In genomic region chr6:3331498-3331897, GRCh38 we compare ENCODE assay signal across 20 cellular contexts.
DNase-seq lines count a peak whose midpoint lies in the region; TF ChIP-seq lines count a peak whose summit lies in the region.
"Had no signal": no experiment of that assay in that cellular context is flagged by ENCODE, and none has a peak within 500 bp of the region (broad histone marks: within the 10 kb centered on the region; RNA-seq: fewer than 3 reads in every experiment).

No MANE protein-coding gene starts in this region.

- H3K4me3 Mint-ChIP-seq in endodermal cell = no peak overlapping the region
- no peak overlapping the region for H3K4me3 Mint-ChIP-seq in activated naive CD4-positive, alpha-beta T cell treated with anti-CD3 and anti-CD28 coated beads, Interleukin-2, amount 10 ng/mL, durations not matched to agents 7 days and 5 days
- H3K4me3 Mint-ChIP-seq: B cell, CD14-positive monocyte had no signal

- no peak for DNase-seq in endodermal cell
- no peak for DNase-seq in substantia nigra (lab: John Stamatoyannopoulos, UW)
- DNase-seq in posterior cingulate gyrus = no peak
- no peak for DNase-seq in activated naive CD4-positive, alpha-beta T cell treated with anti-CD3 and anti-CD28 coated beads, Interleukin-2, amount 10 ng/mL, durations not matched to agents 7 days and 5 days
- DNase-seq in NCI-H510A treated with DMSO at 0.1 percent for 48 hours (lab: John Stamatoyannopoulos, UW) = no peak
- DNase-seq in NCI-H748 (lab: John Stamatoyannopoulos, UW; ENCODE audit: unreplicated experiment) = no peak
- DNase-seq: DMS53; GDM1; Kasumi-1; NCI-H1417; NCI-H187; NCI-H748 treated with DMSO at 0.1 percent for 48 hours; NK-92 treated with Interleukin-12 subunit alpha and Interleukin-12 subunit beta, amount 100 ng/mL, for 24 hours; Peyer's patch; SJCRH30 had no signal

- intact Hi-C loops in posterior cingulate gyrus (cut with DNase I) = no loop called here

- H3K27me3 ChIP-seq in OCI-LY3 (ENCODE audit: low read depth, low read length) = no peaks in the 10 kb centered on the region
- H3K27me3 ChIP-seq in endodermal cell (ENCODE audit: control insufficient read depth, insufficient read depth, low read length, poor library complexity, severe bottlenecking) = no peaks in the 10 kb centered on the region
- H3K27me3 ChIP-seq in mucosa of rectum (ENCODE audit: control insufficient read depth in 2 of 2, insufficient read depth in 2 of 2, low read length in 2 of 2) = no peaks in the 10 kb centered on the region
- H3K27me3 ChIP-seq: Peyer's patch, SJCRH30 had no signal

- peak overlapping the region; percentile 22; the same call in 1 of the 2 replicates for H3K9ac ChIP-seq in OCI-LY3 (ENCODE audit: low read length)
- H3K9ac ChIP-seq in endodermal cell (ENCODE audit: extremely low read depth, low read length, poor library complexity, severe bottlenecking) = no peak overlapping the region
- H3K9ac ChIP-seq in mucosa of rectum (ENCODE audit: low read depth in 1 of 2, low read length in 2 of 2) = no peak overlapping the region

- H3K79me2 ChIP-seq in OCI-LY3 (ENCODE audit: low read length) = no peaks in the 10 kb centered on the region

- peak overlapping the region; percentile 44; the same call in 1 of the 2 replicates for H3K27ac ChIP-seq in OCI-LY3 (ENCODE audit: low read length)
- no peak overlapping the region for H3K27ac ChIP-seq in endodermal cell (ENCODE audit: low read depth, low read length)
- peak overlapping the region; percentile 25 to 44 for H3K27ac ChIP-seq in mucosa of rectum (ENCODE audit: low read depth in 2 of 2, low read length in 2 of 2)
- H3K27ac ChIP-seq in substantia nigra (ENCODE audit: low read depth, low read length, poor library complexity, severe bottlenecking) = peak overlapping the region; percentile 11
- H3K27ac ChIP-seq: A549, SJCRH30 had no signal

- peaks cover 40% of the 10 kb centered on the region for H3K4me1 ChIP-seq in OCI-LY3 (ENCODE audit: low read length)
- no peaks in the 10 kb centered on the region for H3K4me1 ChIP-seq in endodermal cell (ENCODE audit: control insufficient read depth, insufficient read depth, low read length)
- peaks cover 0 to 13% of the 10 kb centered on the region in 2 donors for H3K4me1 ChIP-seq in mucosa of rectum (ENCODE audit: control insufficient read depth in 2 of 2, insufficient read depth in 2 of 2, low read length in 2 of 2)
- H3K4me1 ChIP-seq: Peyer's patch had no signal

- no peaks in the 10 kb centered on the region for H3K9me3 ChIP-seq in OCI-LY3 (ENCODE audit: insufficient read depth, low read length)
- H3K9me3 ChIP-seq in endodermal cell (ENCODE audit: control insufficient read depth, low read length) = no peaks in the 10 kb centered on the region
- no peaks in the 10 kb centered on the region for H3K9me3 ChIP-seq in mucosa of rectum (ENCODE audit: control insufficient read depth in 2 of 2, low read length in 2 of 2)
- H3K9me3 ChIP-seq: A549, Peyer's patch, SJCRH30 had no signal

- H4K20me1 ChIP-seq in OCI-LY3 (ENCODE audit: insufficient read depth, low read length) = no peaks in the 10 kb centered on the region

- WGBS in endodermal cell (ENCODE audit: insufficient coverage in 1 of 2, insufficient read length in 1 of 2), 2 experiments = 70% methylated on average over 2 of the region's 2 CpGs; no CpG with 5 or more reads in 1 of the 2 experiments

- peak overlapping the region; percentile 69 for H3K4me2 ChIP-seq in OCI-LY3 (ENCODE audit: low read length)
- H3K4me2 ChIP-seq: A549 had no signal

- CTCF ChIA-PET in activated naive CD4-positive, alpha-beta T cell treated with anti-CD3 and anti-CD28 coated beads, Interleukin-2, amount 10 ng/mL, durations not matched to agents 7 days and 5 days (lab: Charles Lee) = interaction anchor here (0.5 to 1.4 kb wide), 3 partner anchors 12 to 602 kb away, joined by 3 read pairs; no protein-coding TSS in a partner anchor

- H3K4me3 ChIP-seq in OCI-LY3 (ENCODE audit: low read length) (peak overlapping the region; percentile 34), endodermal cell (ENCODE audit: low read length) (no peak overlapping the region), mucosa of rectum (ENCODE audit: low read length in 2 of 2) (no peak overlapping the region)
- H3K4me3 ChIP-seq: A549, Peyer's patch, SJCRH30 had no signal

- H3K27me3 Mint-ChIP-seq in endodermal cell (ENCODE audit: insufficient read depth) = peaks cover 1% of the 10 kb centered on the region
- peaks cover 15% of the 10 kb centered on the region for H3K27me3 Mint-ChIP-seq in activated naive CD4-positive, alpha-beta T cell treated with anti-CD3 and anti-CD28 coated beads, Interleukin-2, amount 10 ng/mL, durations not matched to agents 7 days and 5 days

- H3K36me3 Mint-ChIP-seq in endodermal cell (ENCODE audit: low read depth) = no peaks in the 10 kb centered on the region
- H3K36me3 Mint-ChIP-seq in activated naive CD4-positive, alpha-beta T cell treated with anti-CD3 and anti-CD28 coated beads, Interleukin-2, amount 10 ng/mL, durations not matched to agents 7 days and 5 days = no peaks in the 10 kb centered on the region
- H3K36me3 Mint-ChIP-seq: CD14-positive monocyte had no signal

- H2AFZ ChIP-seq in OCI-LY3 (ENCODE audit: low read depth, low read length) = no peak overlapping the region

- TF ChIP-seq CTCF in OCI-LY3 (IDR thresholded peaks at IDR 0.05; ENCODE audit: low read depth, low read length) (no peak), endodermal cell (conservative IDR thresholded peaks at IDR 0.05) (no peak)

- H3K27ac Mint-ChIP-seq in endodermal cell = peak overlapping the region; percentile 19
- H3K27ac Mint-ChIP-seq in activated naive CD4-positive, alpha-beta T cell treated with anti-CD3 and anti-CD28 coated beads, Interleukin-2, amount 10 ng/mL, durations not matched to agents 7 days and 5 days = no peak overlapping the region
- H3K27ac Mint-ChIP-seq: B cell had no signal

- H3K4me1 Mint-ChIP-seq in endodermal cell = peaks cover 32% of the 10 kb centered on the region
- H3K4me1 Mint-ChIP-seq in activated naive CD4-positive, alpha-beta T cell treated with anti-CD3 and anti-CD28 coated beads, Interleukin-2, amount 10 ng/mL, durations not matched to agents 7 days and 5 days = no peaks in the 10 kb centered on the region

- H3K9me3 Mint-ChIP-seq in endodermal cell = no peaks in the 10 kb centered on the region
- H3K9me3 Mint-ChIP-seq in activated naive CD4-positive, alpha-beta T cell treated with anti-CD3 and anti-CD28 coated beads, Interleukin-2, amount 10 ng/mL, durations not matched to agents 7 days and 5 days = no peaks in the 10 kb centered on the region

- no peaks in the 10 kb centered on the region for H3K36me3 ChIP-seq in OCI-LY3 (replicated peaks; ENCODE audit: low read depth, low read length)
- H3K36me3 ChIP-seq in endodermal cell (ENCODE audit: control insufficient read depth, insufficient read depth, low read length) = no peaks in the 10 kb centered on the region
- no peaks in the 10 kb centered on the region for H3K36me3 ChIP-seq in mucosa of rectum (ENCODE audit: control insufficient read depth in 2 of 2, insufficient read depth in 2 of 2, low read length in 2 of 2)
- H3K36me3 ChIP-seq: Peyer's patch, SJCRH30 had no signal
